ENCODE assay signal across 8 cellular contexts in the genomic region with DNA sequence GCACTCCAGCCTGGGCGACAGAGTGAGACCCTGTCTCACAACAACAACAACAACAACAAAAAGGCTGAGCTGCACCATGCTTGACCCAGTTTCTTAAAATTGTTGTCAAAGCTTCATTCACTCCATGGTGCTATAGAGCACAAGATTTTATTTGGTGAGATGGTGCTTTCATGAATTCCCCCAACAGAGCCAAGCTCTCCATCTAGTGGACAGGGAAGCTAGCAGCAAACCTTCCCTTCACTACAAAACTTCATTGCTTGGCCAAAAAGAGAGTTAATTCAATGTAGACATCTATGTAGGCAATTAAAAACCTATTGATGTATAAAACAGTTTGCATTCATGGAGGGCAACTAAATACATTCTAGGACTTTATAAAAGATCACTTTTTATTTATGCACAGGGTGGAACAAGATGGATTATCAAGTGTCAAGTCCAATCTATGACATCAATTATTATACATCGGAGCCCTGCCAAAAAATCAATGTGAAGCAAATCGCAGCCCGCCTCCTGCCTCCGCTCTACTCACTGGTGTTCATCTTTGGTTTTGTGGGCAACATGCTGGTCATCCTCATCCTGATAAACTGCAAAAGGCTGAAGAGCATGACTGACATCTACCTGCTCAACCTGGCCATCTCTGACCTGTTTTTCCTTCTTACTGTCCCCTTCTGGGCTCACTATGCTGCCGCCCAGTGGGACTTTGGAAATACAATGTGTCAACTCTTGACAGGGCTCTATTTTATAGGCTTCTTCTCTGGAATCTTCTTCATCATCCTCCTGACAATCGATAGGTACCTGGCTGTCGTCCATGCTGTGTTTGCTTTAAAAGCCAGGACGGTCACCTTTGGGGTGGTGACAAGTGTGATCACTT. TPM values are rescaled to one million over a fixed set of nuclear protein-coding genes. Genes with fewer than 3 reads are reported as not detected.
DNase-seq lines count a peak whose midpoint lies in the region; ATAC-seq and TF ChIP-seq lines count a peak whose summit lies in the region.

No MANE protein-coding gene starts in this region.

- 82 to 84% methylated on average over 9 of the region's 9 CpGs for WGBS in upper lobe of left lung, 2 donors

- peak overlapping the region in 2 of 4 donors; percentile 40 to 59 for H3K27ac ChIP-seq in Peyer's patch
- no peak overlapping the region for H3K27ac ChIP-seq in upper lobe of left lung

- peak; percentile 37 for DNase-seq in A172 (ENCODE audit: low spot score)
- DNase-seq in GM10266 (ENCODE audit: extremely low spot score): peak; percentile 42
- DNase-seq in Peyer's patch: no peak
- DNase-seq in fibroblast of mammary gland (ENCODE audit: low read depth): peak; percentile 37
- peak in 1 of 2 donors; percentile 20 for DNase-seq in upper lobe of left lung
- DNase-seq in COLO829 (ENCODE audit: low spot score): no peak
- DNase-seq in T1000 (lab: John Stamatoyannopoulos, UW): no peak

- H3K9me3 ChIP-seq in Peyer's patch (no peaks in the 10 kb centered on the region), upper lobe of left lung (no peaks in the 10 kb centered on the region)

- TF ChIP-seq CTCF in GM10266 (IDR thresholded peaks at IDR 0.05; ENCODE audit: control insufficient read depth, insufficient read depth, low read depth, missing control alignments) (peak; percentile 58), Peyer's patch (IDR thresholded peaks at IDR 0.05) (peak; percentile 20 to 60 (median 43)), fibroblast of mammary gland (conservative IDR thresholded peaks at IDR 0.05; ENCODE audit: control insufficient read depth, insufficient read depth, low read depth, low read length) (peak; percentile 67), upper lobe of left lung (IDR thresholded peaks at IDR 0.05) (peak; percentile 27 to 70 (median 58))

- H3K27me3 ChIP-seq in Peyer's patch (no peaks in the 10 kb centered on the region), upper lobe of left lung (no peaks in the 10 kb centered on the region)

- H3K4me1 ChIP-seq in Peyer's patch (no peaks in the 10 kb centered on the region), upper lobe of left lung (peaks cover 13 to 35% (median 23%) of the 10 kb centered on the region in 4 donors)

- TF ChIP-seq POLR2A in Peyer's patch (IDR thresholded peaks at IDR 0.05): no peak
- no peak for TF ChIP-seq POLR2A in upper lobe of left lung (IDR thresholded peaks at IDR 0.05)

- H3K36me3 ChIP-seq in Peyer's patch: no peaks in the 10 kb centered on the region
- no peaks in the 10 kb centered on the region for H3K36me3 ChIP-seq in upper lobe of left lung

- TF ChIP-seq EP300 in upper lobe of left lung (IDR thresholded peaks at IDR 0.05): no peak

- no peak for ATAC-seq in upper lobe of left lung (ENCODE audit: low FRiP score in 2 of 2)
- no peak for ATAC-seq in HG02870 (IDR thresholded peaks at IDR 0.05; ENCODE audit: unreplicated experiment)

- H3K4me3 ChIP-seq in Peyer's patch (peak overlapping the region in 2 of 4 donors; percentile 18 to 34), fibroblast of mammary gland (ENCODE audit: control insufficient read depth, low read depth, low read length) (no peak overlapping the region), upper lobe of left lung (peak overlapping the region in 2 of 4 donors; percentile 12 to 15)

RNA-seq across cellular contexts. Expression of gene CCR5, which starts 2.0 kb away (rescaled TPM):
- total RNA-seq in A172 (2014; rRNA removed; shearing (Covaris generic)): not detected in 2 replicates
- 1 to 10 TPM in 2 of 4 donors, under 1 TPM in 2; 0.66 to 1.7 (median 1.1) TPM for total RNA-seq in Peyer's patch
- total RNA-seq in upper lobe of left lung: 1 to 10 TPM in 5 of 6 donors, under 1 TPM in 1; 0.33 to 8.6 (median 3.1) TPM

RNA-seq across cellular contexts. Expression of gene CCR2, which starts 18.8 kb away (rescaled TPM):
- total RNA-seq in A172 (2014; rRNA removed; shearing (Covaris generic)): not detected in 2 replicates
- total RNA-seq in Peyer's patch: 1 to 10 TPM in 1 of 4 donors, under 1 TPM in 2, not detected in 1; 0.70 to 4.1 (median 0.80) TPM
- 10 to 100 TPM in 1 of 6 donors, 1 to 10 TPM in 5; 2.1 to 27.8 (median 6.6) TPM for total RNA-seq in upper lobe of left lung

RNA-seq across cellular contexts. Expression of gene CCRL2, which starts 34.3 kb away (rescaled TPM):
- 0.72 TPM in 1 of 2 replicates, not detected in the other for total RNA-seq in A172 (2014; rRNA removed; shearing (Covaris generic))
- total RNA-seq in Peyer's patch (10 to 100 TPM in 3 of 4 donors, not detected in 1; 13.5 to 21.2 (median 16.0) TPM), upper lobe of left lung (10 to 100 TPM in 4 of 6 donors, 1 to 10 TPM in 2; 4.2 to 25.5 (median 13.7) TPM)

Comparison
In these comparisons a context has a peak if more than half of its experiments do, and no peak if none do; other contexts are left out.
1. DNase-seq: peak in A172 (single experiment), GM10266 (single experiment) and fibroblast of mammary gland (single experiment); none in Peyer's patch (0 of 3), COLO829 (single experiment) and T1000 (single experiment).
2. Peak in every context shown above with its lines, with median percentiles within 50 percentile points of each other: CTCF ChIP-seq.